Comparison of ENCODE assay signal across 9 cellular contexts in genomic region chr4:76377922-76378321, GRCh38. TPM values are rescaled to one million over a fixed set of nuclear protein-coding genes. Genes with fewer than 3 reads are reported as not detected.
A peak's percentile ranks its signal among the peaks of the same experiment; 100 is the strongest.
DNase-seq lines count a peak whose midpoint lies in the region; ATAC-seq and TF ChIP-seq lines count a peak whose summit lies in the region.
"Had no signal": no experiment of that assay in that cellular context is flagged by ENCODE, and none has a peak within 500 bp of the region (broad histone marks: within the 10 kb centered on the region; RNA-seq: fewer than 3 reads in every experiment).

No MANE protein-coding gene starts in this region.

- no peak for ATAC-seq in HG03520 (IDR thresholded peaks at IDR 0.05; ENCODE audit: unreplicated experiment)

- H3K4me3 Mint-ChIP-seq in Caco-2 (ENCODE audit: unreplicated experiment): no peak overlapping the region
- H3K4me3 Mint-ChIP-seq in activated T-helper 2 cell treated with anti-CD3 and anti-CD28 coated beads, Interferon-gamma antibody, Interleukin-2, Interleukin-4, amounts not matched to agents 10 μg/mL and 5 μg/mL and 100 μg/mL, durations not matched to agents 14 hours and 24 hours and 36 hours (ENCODE audit: low read depth): no peak overlapping the region

- no peaks in the 10 kb centered on the region for H3K36me3 ChIP-seq in Caco-2 (ENCODE audit: control insufficient read depth, insufficient read depth, low read length)
- H3K36me3 ChIP-seq: SJSA1 had no signal

- H3K36me3 Mint-ChIP-seq in Caco-2 (ENCODE audit: insufficient read depth, unreplicated experiment): no peaks in the 10 kb centered on the region
- no peaks in the 10 kb centered on the region for H3K36me3 Mint-ChIP-seq in activated T-helper 2 cell treated with anti-CD3 and anti-CD28 coated beads, Interferon-gamma antibody, Interleukin-2, Interleukin-4, amounts not matched to agents 10 μg/mL and 5 μg/mL and 100 μg/mL, durations not matched to agents 14 hours and 24 hours and 36 hours (ENCODE audit: low read depth)

- H3K27me3 ChIP-seq in Caco-2 (replicated peaks; ENCODE audit: control insufficient read depth, insufficient read depth, low read length) (no peaks in the 10 kb centered on the region), HL-60 (ENCODE audit: insufficient read depth, poor library complexity, severe bottlenecking) (no peaks in the 10 kb centered on the region)
- H3K27me3 ChIP-seq: SJSA1 had no signal

- intact Hi-C loops in Caco-2 (cut with micrococcal nuclease; ENCODE audit: unreplicated experiment): loop anchor here (1.0 kb wide), 3 partner anchors 72 to 198 kb away; partner anchors contain the start of genes FAM47E and STBD1
- intact Hi-C loops in activated T-helper 2 cell treated with anti-CD3 and anti-CD28 coated beads, Interferon-gamma antibody, Interleukin-2, Interleukin-4, amounts not matched to agents 10 μg/mL and 5 μg/mL and 100 μg/mL, durations not matched to agents 14 hours and 24 hours and 36 hours (cut with micrococcal nuclease): loop anchor here (1.0 to 10.0 kb wide), 2 partner anchors 103 to 198 kb away; no protein-coding TSS in a partner anchor

- H3K27me3 Mint-ChIP-seq in Caco-2 (ENCODE audit: insufficient read depth, unreplicated experiment): no peaks in the 10 kb centered on the region
- H3K27me3 Mint-ChIP-seq in activated T-helper 2 cell treated with anti-CD3 and anti-CD28 coated beads, Interferon-gamma antibody, Interleukin-2, Interleukin-4, amounts not matched to agents 10 μg/mL and 5 μg/mL and 100 μg/mL, durations not matched to agents 14 hours and 24 hours and 36 hours (ENCODE audit: low read depth): peaks cover 14% of the 10 kb centered on the region

- no TSS peak for BruUV-seq in Caco-2 (replicated peaks; lab: Mats Ljungman, UMichigan)

- H3K9me3 Mint-ChIP-seq in Caco-2 (ENCODE audit: unreplicated experiment): no peaks in the 10 kb centered on the region
- H3K9me3 Mint-ChIP-seq in activated T-helper 2 cell treated with anti-CD3 and anti-CD28 coated beads, Interferon-gamma antibody, Interleukin-2, Interleukin-4, amounts not matched to agents 10 μg/mL and 5 μg/mL and 100 μg/mL, durations not matched to agents 14 hours and 24 hours and 36 hours: no peaks in the 10 kb centered on the region

- DNase-seq in Caco-2 (peak; percentile 60 to 70), HL-60 (ENCODE audit: low read depth in 1 of 2, low spot score in 1 of 2) (peak in 1 of 2 experiments; percentile 35), fibroblast of pulmonary artery (ENCODE audit: low read depth) (peak; percentile 57), Ammon's horn (ENCODE audit: low spot score) (no peak)
- DNase-seq in activated CD4-positive, alpha-beta T cell treated with anti-CD3 and anti-CD28 coated beads for 48 hours: peak; percentile 65
- peak; percentile 9 to 26 for DNase-seq in stimulated activated CD4-positive, alpha-beta T cell treated with anti-CD3 and anti-CD28 coated beads, Interleukin-1b, Interleukin-23, amount 100 ng/mL, for 4 hours (ENCODE audit: low read depth in 2 of 2)
- DNase-seq in activated T-helper 2 cell treated with anti-CD3 and anti-CD28 coated beads, Interferon-gamma antibody, Interleukin-2, Interleukin-4, amounts not matched to agents 10 μg/mL and 5 μg/mL and 100 μg/mL, durations not matched to agents 14 hours and 24 hours and 36 hours (ENCODE audit: low spot score): no peak

- H3K27ac ChIP-seq in HL-60 (replicated peaks): no peak overlapping the region
- H3K27ac ChIP-seq: SJSA1 had no signal

- peak; percentile 63 to 71 for TF ChIP-seq CTCF in Caco-2 (IDR thresholded peaks at IDR 0.05; ENCODE audit: insufficient read depth in 1 of 2, low read depth in 1 of 2, low read length in 1 of 2, severe bottlenecking in 1 of 2, unreplicated experiment in 1 of 2)
- peak; percentile 39 for TF ChIP-seq CTCF in HL-60 (IDR thresholded peaks at IDR 0.05; ENCODE audit: insufficient read depth, low read length)
- peak; percentile 64 for TF ChIP-seq CTCF in fibroblast of pulmonary artery (IDR thresholded peaks at IDR 0.05; ENCODE audit: low read length, missing control alignments)

- H3K4me3 ChIP-seq in Caco-2 (ENCODE audit: low read depth, low read length): no peak overlapping the region
- H3K4me3 ChIP-seq in HL-60 (replicated peaks; ENCODE audit: insufficient read depth, low read length): no peak overlapping the region
- H3K4me3 ChIP-seq in fibroblast of pulmonary artery (replicated peaks; ENCODE audit: low read depth, low read length): no peak overlapping the region
- H3K4me3 ChIP-seq: SJSA1 had no signal

- H3K4me1 Mint-ChIP-seq in Caco-2 (ENCODE audit: low read depth, unreplicated experiment): peaks cover 10% of the 10 kb centered on the region
- H3K4me1 Mint-ChIP-seq in activated T-helper 2 cell treated with anti-CD3 and anti-CD28 coated beads, Interferon-gamma antibody, Interleukin-2, Interleukin-4, amounts not matched to agents 10 μg/mL and 5 μg/mL and 100 μg/mL, durations not matched to agents 14 hours and 24 hours and 36 hours (ENCODE audit: low read depth): peaks cover 4% of the 10 kb centered on the region

- H3K4me1 ChIP-seq in Caco-2: peaks cover 18% of the 10 kb centered on the region
- H3K4me1 ChIP-seq: SJSA1 had no signal

- no peaks in the 10 kb centered on the region; the same call in 1 of the 2 replicates for H3K9me3 ChIP-seq in Caco-2
- H3K9me3 ChIP-seq: SJSA1 had no signal

- POLR2A ChIA-PET in Caco-2 (lab: Charles Lee): interaction anchor here (1.1 kb wide), 1 partner anchor 71 kb away, joined by 3 read pairs; no protein-coding TSS in a partner anchor

- CTCF ChIA-PET in Caco-2 (lab: Charles Lee): interaction anchor here (0.7 to 2.5 kb wide), 10 partner anchors 33 to 262 kb away, joined by 3 to 29 read pairs (median 4); partner anchors contain the start of genes FAM47E and STBD1

- H3K27ac Mint-ChIP-seq in Caco-2 (ENCODE audit: unreplicated experiment): no peak overlapping the region
- H3K27ac Mint-ChIP-seq in activated T-helper 2 cell treated with anti-CD3 and anti-CD28 coated beads, Interferon-gamma antibody, Interleukin-2, Interleukin-4, amounts not matched to agents 10 μg/mL and 5 μg/mL and 100 μg/mL, durations not matched to agents 14 hours and 24 hours and 36 hours: no peak overlapping the region

RNA-seq across cellular contexts. Expression of gene CCDC158, which starts 43.0 kb away (rescaled TPM):
- 0.39 and 0.56 TPM in 2 replicates for total RNA-seq in Caco-2 (2022)
- total RNA-seq in activated T-helper 2 cell treated with anti-CD3 and anti-CD28 coated beads, Interferon-gamma antibody, Interleukin-2, Interleukin-4, amounts not matched to agents 10 μg/mL and 5 μg/mL and 100 μg/mL, durations not matched to agents 14 hours and 24 hours and 36 hours: not detected in 2 replicates

RNA-seq across cellular contexts. Expression of gene SHROOM3, which starts 57.1 kb away (rescaled TPM):
- 16.3 and 25.3 TPM in 2 replicates for total RNA-seq in Caco-2 (2022)
- not detected in 2 replicates for total RNA-seq in activated T-helper 2 cell treated with anti-CD3 and anti-CD28 coated beads, Interferon-gamma antibody, Interleukin-2, Interleukin-4, amounts not matched to agents 10 μg/mL and 5 μg/mL and 100 μg/mL, durations not matched to agents 14 hours and 24 hours and 36 hours

Comparison
In these comparisons a context has a peak if more than half of its experiments do, and no peak if none do; other contexts are left out.
1. DNase-seq: peak in Caco-2 (2 of 2), activated CD4-positive, alpha-beta T cell treated with anti-CD3 and anti-CD28 coated beads for 48 hours (single experiment), fibroblast of pulmonary artery (single experiment) and stimulated activated CD4-positive, alpha-beta T cell treated with anti-CD3 and anti-CD28 coated beads, Interleukin-1b, Interleukin-23, amount 100 ng/mL, for 4 hours (2 of 2); none in Ammon's horn (single experiment) and activated T-helper 2 cell treated with anti-CD3 and anti-CD28 coated beads, Interferon-gamma antibody, Interleukin-2, Interleukin-4, amounts not matched to agents 10 μg/mL and 5 μg/mL and 100 μg/mL, durations not matched to agents 14 hours and 24 hours and 36 hours (single experiment).
2. RNA of gene SHROOM3, which starts 57.1 kb away (total RNA-seq): 16.3 to 25.3 TPM in Caco-2; not detected in activated T-helper 2 cell treated with anti-CD3 and anti-CD28 coated beads, Interferon-gamma antibody, Interleukin-2, Interleukin-4, amounts not matched to agents 10 μg/mL and 5 μg/mL and 100 μg/mL, durations not matched to agents 14 hours and 24 hours and 36 hours; every median in the first group is over 10 times any median in the second.
3. Peak in every context shown above with its lines, with median percentiles within 50 percentile points of each other: CTCF ChIP-seq.